ENCODE assay signal across 1 cellular context in genomic region chr14:68377459-68377858, GRCh38.
TF ChIP-seq lines count a peak whose summit lies in the region.

No MANE protein-coding gene starts in this region.

TF ChIP-seq in K562, 482 proteins besides CTCF, POLR2A, EP300 and RAD21 (continued from another document and continues in another):
- TF ChIP-seq AFF4 (CRISPR knock-in tag; IDR thresholded peaks at IDR 0.05) (no peak), XRCC4 (IDR thresholded peaks at IDR 0.05; ENCODE audit: extremely low read depth, insufficient read depth, insufficient read length) (no peak), PURB (CRISPR knock-in tag; IDR thresholded peaks at IDR 0.05; ENCODE audit: low read depth) (no peak), MCM3 (IDR thresholded peaks at IDR 0.05) (no peak), SMAD1 (IDR thresholded peaks at IDR 0.05; ENCODE audit: low read depth, low read length, partially characterized antibody) (no peak), NCOR1 (IDR thresholded peaks at IDR 0.05) (peak; percentile 76), ZKSCAN8 (CRISPR knock-in tag; IDR thresholded peaks at IDR 0.05) (no peak), ZNF354B (CRISPR knock-in tag; IDR thresholded peaks at IDR 0.05) (no peak), ATF7 (IDR thresholded peaks at IDR 0.05) (peak; percentile 71), L3MBTL2 (IDR thresholded peaks at IDR 0.05) (peak; percentile 63), SMARCA5 (IDR thresholded peaks at IDR 0.05) (no peak), NR2C2 (CRISPR knock-in tag; IDR thresholded peaks at IDR 0.05) (no peak), NR2C2 (tag; IDR thresholded peaks at IDR 0.05) (peak; percentile 73), ZNF133 (CRISPR knock-in tag; IDR thresholded peaks at IDR 0.05) (no peak), PHTF2 (CRISPR knock-in tag; IDR thresholded peaks at IDR 0.05) (no peak), PTRF (tag; IDR thresholded peaks at IDR 0.05) (no peak), SMARCA4 (IDR thresholded peaks at IDR 0.05) (peak; percentile 73; the same call in 1 of the 2 replicates), CC2D1A (IDR thresholded peaks at IDR 0.05) (peak; percentile 52; the same call in 1 of the 2 replicates), ZNF584 (CRISPR knock-in tag; IDR thresholded peaks at IDR 0.05; ENCODE audit: low read depth) (peak; percentile 52; the same call in 1 of the 2 replicates), ELK3 (CRISPR knock-in tag; IDR thresholded peaks at IDR 0.05) (no peak), SNAPC5 (CRISPR knock-in tag; IDR thresholded peaks at IDR 0.05) (no peak), ILF3 (IDR thresholded peaks at IDR 0.05; ENCODE audit: borderline replicate concordance) (no peak), ZNF277 (CRISPR knock-in tag; IDR thresholded peaks at IDR 0.05; ENCODE audit: borderline replicate concordance) (no peak), TRIM28 (IDR thresholded peaks at IDR 0.05) (no peak), HMG20A (CRISPR knock-in tag; conservative IDR thresholded peaks at IDR 0.05) (no peak), MTA2 (IDR thresholded peaks at IDR 0.05; ENCODE audit: low read depth) (peak; percentile 59), TAL1 (IDR thresholded peaks at IDR 0.05) (peak; percentile 77), SRF (CRISPR knock-in tag; IDR thresholded peaks at IDR 0.05) (no peak), ZFP36 (IDR thresholded peaks at IDR 0.05; ENCODE audit: low read depth, low read length, partially characterized antibody) (no peak), ZNF274 (IDR thresholded peaks at IDR 0.05; ENCODE audit: borderline replicate concordance, low read depth, low read length) (no peak), XRCC5 (IDR thresholded peaks at IDR 0.05; ENCODE audit: low read depth, low read length) (no peak), NFE2L1 (tag; IDR thresholded peaks at IDR 0.05; ENCODE audit: borderline replicate concordance, low read depth) (no peak), SP1 (CRISPR knock-in tag; IDR thresholded peaks at IDR 0.05) (0 out of 2 replicates have a peak, but pooled peaks have one; percentile 27), PCBP1 (IDR thresholded peaks at IDR 0.05; ENCODE audit: low read depth, low read length, poor library complexity, severe bottlenecking) (no peak), RBBP5 (IDR thresholded peaks at IDR 0.05; ENCODE audit: borderline replicate concordance, insufficient read depth, low read length, poor library complexity, severe bottlenecking) (no peak), SMARCC2 (IDR thresholded peaks at IDR 0.05; ENCODE audit: low read depth) (no peak), FOXA3 (CRISPR knock-in tag; conservative IDR thresholded peaks at IDR 0.05 in 1 of 2, IDR thresholded peaks at IDR 0.05 in 1 of 2) (no peak), SMARCB1 (IDR thresholded peaks at IDR 0.05; ENCODE audit: insufficient read length, low read depth) (no peak), KDM2B (CRISPR knock-in tag; IDR thresholded peaks at IDR 0.05) (no peak), OTX1 (CRISPR knock-in tag; IDR thresholded peaks at IDR 0.05) (no peak), MAX (CRISPR knock-in tag; IDR thresholded peaks at IDR 0.05) (no peak), SMARCE1 (IDR thresholded peaks at IDR 0.05) (peak; percentile 44; the same call in 1 of the 2 replicates), PTTG1 (tag; IDR thresholded peaks at IDR 0.05; ENCODE audit: low read depth) (no peak), ZNF592 (IDR thresholded peaks at IDR 0.05) (peak; percentile 49; the same call in 1 of the 2 replicates), ATF4 (CRISPR knock-in tag; IDR thresholded peaks at IDR 0.05) (no peak), ZNF224 (CRISPR knock-in tag; IDR thresholded peaks at IDR 0.05) (no peak), HNRNPK (IDR thresholded peaks at IDR 0.05; ENCODE audit: low read depth, low read length, poor library complexity, severe bottlenecking) (no peak), WHSC1 (IDR thresholded peaks at IDR 0.05; ENCODE audit: low read length) (no peak), FIP1L1 (IDR thresholded peaks at IDR 0.05; ENCODE audit: low read depth, low read length, poor library complexity, severe bottlenecking) (no peak), MBD2 (IDR thresholded peaks at IDR 0.05; ENCODE audit: borderline replicate concordance, low read depth) (no peak), GABPA (tag; conservative IDR thresholded peaks at IDR 0.05; ENCODE audit: low read depth) (no peak), RFX7 (CRISPR knock-in tag; IDR thresholded peaks at IDR 0.05) (no peak), ZNF77 (CRISPR knock-in tag; IDR thresholded peaks at IDR 0.05) (no peak), SMAD3 (CRISPR knock-in tag; conservative IDR thresholded peaks at IDR 0.05) (no peak), CEBPZ (IDR thresholded peaks at IDR 0.05; ENCODE audit: borderline replicate concordance, low read depth, low read length) (no peak), ZNF561 (CRISPR knock-in tag; conservative IDR thresholded peaks at IDR 0.05) (no peak), ZNF408 (CRISPR knock-in tag; IDR thresholded peaks at IDR 0.05; ENCODE audit: low read depth) (no peak), YBX1 (IDR thresholded peaks at IDR 0.05) (no peak), ZBTB12 (CRISPR knock-in tag; IDR thresholded peaks at IDR 0.05) (0 out of 2 replicates have a peak, but pooled peaks have one; percentile 12), CTBP1 (IDR thresholded peaks at IDR 0.05; ENCODE audit: borderline replicate concordance) (peak; percentile 53; the same call in 1 of the 2 replicates), SREBF2 (CRISPR knock-in tag; IDR thresholded peaks at IDR 0.05) (no peak), ILK (tag; IDR thresholded peaks at IDR 0.05; ENCODE audit: borderline replicate concordance, low read depth) (no peak), ZSCAN32 (CRISPR knock-in tag; IDR thresholded peaks at IDR 0.05) (no peak), ARHGAP35 (IDR thresholded peaks at IDR 0.05; ENCODE audit: partially characterized antibody) (no peak)
